Comparison of ENCODE assay signal across 8 cellular contexts in genomic region chr19:3544742-3545668, GRCh38. TPM values are rescaled to one million over a fixed set of nuclear protein-coding genes. Genes with fewer than 3 reads are reported as not detected.
DNase-seq lines count a peak whose midpoint lies in the region; ATAC-seq, FAIRE-seq and TF ChIP-seq lines count a peak whose summit lies in the region.

No MANE protein-coding gene starts in this region.

- no peak overlapping the region for H3K27ac ChIP-seq in Karpas-422 (ENCODE audit: low read length)
- H3K27ac ChIP-seq in brain microvascular endothelial cell: no peak overlapping the region

- no peak overlapping the region for H3K27ac Mint-ChIP-seq in activated B cell treated with CpG ODN at 0.5 μM for 24 hours

- H3K9me3 ChIP-seq in Karpas-422 (ENCODE audit: low read length): no peaks in the 10 kb centered on the region

- peaks cover 28% of the 10 kb centered on the region for H3K36me3 Mint-ChIP-seq in activated B cell treated with CpG ODN at 0.5 μM for 24 hours (ENCODE audit: low read depth)

- no peak for FAIRE-seq in D721Med (lab: Jason Lieb, UNC)

- peak; percentile 87 for DNase-seq in D721Med (ENCODE audit: insufficient read length, low spot score)
- peak; percentile 86 for DNase-seq in Karpas-422
- peak; percentile 84 for DNase-seq in activated B cell treated with CpG ODN at 0.5 μM for 24 hours
- no peak for DNase-seq in brain microvascular endothelial cell
- DNase-seq in iris pigment epithelial cell (ENCODE audit: low read depth): peak; percentile 19
- DNase-seq in stimulated activated CD4-positive, alpha-beta T cell treated with anti-CD3 and anti-CD28 coated beads, Interleukin-15, amount 100 ng/mL, for 48 hours (ENCODE audit: low read depth in 2 of 2): peak; percentile 53 to 77
- no peak for DNase-seq in cerebellar nuclear complex (lab: John Stamatoyannopoulos, UW)

- no peaks in the 10 kb centered on the region for H3K79me2 ChIP-seq in Karpas-422 (ENCODE audit: low read length)

- no peak overlapping the region for H2AFZ ChIP-seq in Karpas-422 (ENCODE audit: low read length)

- H3K4me2 ChIP-seq in Karpas-422 (ENCODE audit: low read depth, low read length, poor library complexity, severe bottlenecking): no peak overlapping the region

- peak; percentile 80 for ATAC-seq in activated B cell treated with CpG ODN at 0.5 μM for 24 hours (ENCODE audit: low read depth)
- ATAC-seq in GM18868 (IDR thresholded peaks at IDR 0.05; ENCODE audit: unreplicated experiment): no peak

- peak; percentile 72 for TF ChIP-seq CTCF in D721Med (IDR thresholded peaks at IDR 0.05; ENCODE audit: insufficient read depth, missing control alignments)
- peak; percentile 30 for TF ChIP-seq CTCF in activated B cell treated with CpG ODN at 0.5 μM for 24 hours (IDR thresholded peaks at IDR 0.05)
- TF ChIP-seq CTCF in brain microvascular endothelial cell (IDR thresholded peaks at IDR 0.05; ENCODE audit: low read depth, low read length, missing control alignments): peak; percentile 99

- H3K9ac ChIP-seq in Karpas-422 (ENCODE audit: low read length): no peak overlapping the region

- peaks cover 7% of the 10 kb centered on the region for H3K4me1 Mint-ChIP-seq in activated B cell treated with CpG ODN at 0.5 μM for 24 hours

- H3K27me3 ChIP-seq in Karpas-422 (ENCODE audit: low read length): no peaks in the 10 kb centered on the region
- H3K27me3 ChIP-seq in brain microvascular endothelial cell (replicated peaks): no peaks in the 10 kb centered on the region

- H3K36me3 ChIP-seq in Karpas-422 (ENCODE audit: insufficient read depth, low read length) (no peaks in the 10 kb centered on the region), brain microvascular endothelial cell (replicated peaks) (peaks cover 68% of the 10 kb centered on the region)

- no peak overlapping the region for H3K4me3 Mint-ChIP-seq in activated B cell treated with CpG ODN at 0.5 μM for 24 hours

- CTCF ChIA-PET in activated B cell treated with CpG ODN at 0.5 μM for 24 hours (lab: Charles Lee): interaction anchor here (1.0 to 4.3 kb wide), 10 partner anchors 11 to 240 kb away, joined by 3 to 37 read pairs (median 6); partner anchors contain the start of genes GIPC3 and MFSD12

- peaks cover 15% of the 10 kb centered on the region; the same call in 1 of the 2 replicates for H4K20me1 ChIP-seq in Karpas-422 (ENCODE audit: insufficient read depth, low read depth, low read length)

- intact Hi-C loops in activated B cell treated with CpG ODN at 0.5 μM for 24 hours (cut with micrococcal nuclease): loop anchor here (1.0 to 2.0 kb wide), 3 partner anchors 14 to 161 kb away; no protein-coding TSS in a partner anchor

- H3K27me3 Mint-ChIP-seq in activated B cell treated with CpG ODN at 0.5 μM for 24 hours: no peaks in the 10 kb centered on the region

- no peaks in the 10 kb centered on the region for H3K9me2 ChIP-seq in Karpas-422 (replicated peaks; ENCODE audit: insufficient read depth, low read length)

- no peak overlapping the region for H3K4me3 ChIP-seq in Karpas-422 (ENCODE audit: low read length)
- H3K4me3 ChIP-seq in brain microvascular endothelial cell (ENCODE audit: low read depth, low read length): no peak overlapping the region

- H3K4me1 ChIP-seq in Karpas-422 (ENCODE audit: low read length): no peaks in the 10 kb centered on the region

- POLR2A ChIA-PET in activated B cell treated with CpG ODN at 0.5 μM for 24 hours (lab: Charles Lee): interaction anchor here (1.3 to 1.9 kb wide), 2 partner anchors 9 to 12 kb away, joined by 4 to 13 read pairs; partner anchors contain the start of gene MFSD12

- H3K9me3 Mint-ChIP-seq in activated B cell treated with CpG ODN at 0.5 μM for 24 hours: no peaks in the 10 kb centered on the region

- in situ Hi-C loops in brain microvascular endothelial cell (cut with HindIII; ENCODE audit: low pct_ligation_motif_present, low sequenced_read_pairs): no loop called here

RNA-seq across cellular contexts. Expression of gene TEKTIP1, which starts 6.0 kb away (rescaled TPM):
- total RNA-seq in Karpas-422 (2014; rRNA removed; shearing (Covaris generic); ENCODE audit: low replicate concordance): 0.29 TPM in 1 of 2 replicates, not detected in the other
- 7.1 and 8.1 TPM in 2 replicates for total RNA-seq in activated B cell treated with CpG ODN at 0.5 μM for 24 hours

RNA-seq across cellular contexts. Expression of gene MFSD12, which starts 12.4 kb away (rescaled TPM):
- total RNA-seq in Karpas-422 (2014; rRNA removed; shearing (Covaris generic); ENCODE audit: low replicate concordance): 34.5 and 102 TPM in 2 replicates
- total RNA-seq in activated B cell treated with CpG ODN at 0.5 μM for 24 hours: 59.2 and 76.9 TPM in 2 replicates

RNA-seq across cellular contexts. Expression of gene HMG20B, which starts 27.7 kb away (rescaled TPM):
- 53.7 and 127 TPM in 2 replicates for total RNA-seq in Karpas-422 (2014; rRNA removed; shearing (Covaris generic); ENCODE audit: low replicate concordance)
- total RNA-seq in activated B cell treated with CpG ODN at 0.5 μM for 24 hours: 46.0 and 51.0 TPM in 2 replicates

RNA-seq across cellular contexts. Expression of gene FZR1, which starts 38.9 kb away (rescaled TPM):
- 22.8 and 41.6 TPM in 2 replicates for total RNA-seq in Karpas-422 (2014; rRNA removed; shearing (Covaris generic); ENCODE audit: low replicate concordance)
- 53.5 and 66.0 TPM in 2 replicates for total RNA-seq in activated B cell treated with CpG ODN at 0.5 μM for 24 hours

RNA-seq across cellular contexts. Expression of gene GIPC3, which starts 40.3 kb away (rescaled TPM):
- total RNA-seq in Karpas-422 (2014; rRNA removed; shearing (Covaris generic); ENCODE audit: low replicate concordance): not detected in 2 replicates
- total RNA-seq in activated B cell treated with CpG ODN at 0.5 μM for 24 hours: 0.24 and 0.29 TPM in 2 replicates

Comparison
In these comparisons a context has a peak if more than half of its experiments do, and no peak if none do; other contexts are left out.
1. DNase-seq: peak in D721Med (single experiment), Karpas-422 (single experiment), activated B cell treated with CpG ODN at 0.5 μM for 24 hours (single experiment), iris pigment epithelial cell (single experiment) and stimulated activated CD4-positive, alpha-beta T cell treated with anti-CD3 and anti-CD28 coated beads, Interleukin-15, amount 100 ng/mL, for 48 hours (2 of 2); none in brain microvascular endothelial cell (single experiment) and cerebellar nuclear complex (0 of 2).
2. CTCF ChIP-seq: peak in every context shown above with its lines; median percentile 99 in brain microvascular endothelial cell; 72 in D721Med; 30 in activated B cell treated with CpG ODN at 0.5 μM for 24 hours.